In the genomic region with DNA sequence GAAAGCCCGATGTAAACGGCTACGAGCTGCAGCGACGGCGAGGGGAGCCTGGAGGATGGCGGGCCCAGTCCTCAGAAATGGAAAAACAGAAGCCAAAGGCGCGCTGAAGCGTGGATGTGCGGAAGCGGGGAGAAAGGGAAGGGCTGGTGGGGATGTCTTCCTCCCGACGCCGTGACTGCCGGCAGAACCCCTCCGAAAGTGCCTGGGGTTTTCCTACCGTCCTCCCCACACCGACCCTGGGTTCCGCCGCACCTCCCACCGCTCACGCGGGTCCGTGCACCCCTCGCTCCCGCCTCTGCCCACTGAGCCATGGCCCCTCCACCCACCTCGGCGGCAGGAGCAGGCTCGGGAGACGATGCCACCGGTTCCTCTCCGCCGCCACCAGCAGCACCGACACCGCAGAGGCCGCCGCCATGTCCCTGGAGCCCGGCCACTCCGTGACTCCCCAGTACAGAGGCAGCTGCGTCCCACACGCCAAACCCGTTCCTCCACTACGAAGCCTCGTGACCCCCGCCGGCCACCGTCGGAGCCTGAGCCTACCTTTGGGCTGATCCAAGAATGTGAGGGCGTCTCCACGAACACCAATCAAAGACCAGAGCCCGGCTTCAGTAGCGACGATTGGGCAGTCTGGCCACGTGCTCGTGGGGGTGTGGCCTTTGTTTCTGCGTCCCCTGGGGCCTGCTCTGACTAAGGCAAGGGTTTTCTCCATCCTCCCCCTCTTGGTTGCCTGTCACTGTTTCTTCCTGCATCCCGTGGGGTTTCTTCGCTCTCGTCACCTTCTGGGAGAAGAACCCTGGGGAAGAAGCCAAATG, we compare ENCODE assay signal across 8 cellular contexts. TPM values are rescaled to one million over a fixed set of nuclear protein-coding genes. Genes with fewer than 3 reads are reported as not detected.
A peak's percentile ranks its signal among the peaks of the same experiment; 100 is the strongest.
DNase-seq lines count a peak whose midpoint lies in the region; ATAC-seq and TF ChIP-seq lines count a peak whose summit lies in the region.

A gene (minus strand): TSS at position 471 of the 812 bp plus-strand sequence. CDS start 56 bp downstream, at position 415.

- intact Hi-C loops in CD8-positive, alpha-beta T cell (cut with DNase I, micrococcal nuclease) = loop anchor here (1.0 to 10.0 kb wide), 7 partner anchors 63 to 783 kb away; a partner anchor contains a TSS

- H3K4me1 Mint-ChIP-seq in CD8-positive, alpha-beta T cell (ENCODE audit: low read depth) = peaks cover 43% of the 10 kb centered on the region
- peaks cover 30 to 35% of the 10 kb centered on the region in 2 donors for H3K4me1 Mint-ChIP-seq in effector memory CD8-positive, alpha-beta T cell (ENCODE audit: low read depth in 2 of 2)

- DNase-seq in CD8-positive, alpha-beta T cell = peak; percentile 93 to 99 (median 95)
- peak; percentile 93 for DNase-seq in HS-27A (ENCODE audit: low read depth)
- DNase-seq in NOMO-1 treated with DMSO at 0.1 percent for 48 hours (lab: John Stamatoyannopoulos, UW; ENCODE audit: unreplicated experiment) = peak; percentile 100
- DNase-seq in activated CD8-positive, alpha-beta memory T cell treated with anti-CD3 and anti-CD28 coated beads for 4 hours (ENCODE audit: low read depth in 2 of 2) = peak; percentile 92 to 97
- peak; percentile 94 to 96 (median 96) for DNase-seq in effector memory CD8-positive, alpha-beta T cell
- peak; percentile 99 for DNase-seq in medulla oblongata (ENCODE audit: extremely low spot score)
- DNase-seq in stimulated activated CD8-positive, alpha-beta memory T cell treated with anti-CD3 and anti-CD28 coated beads, Interleukin-12 subunit alpha, Interleukin-12 subunit beta, amount 100 ng/mL, for 1 hour (ENCODE audit: low read depth) = peak; percentile 95

- H3K4me1 ChIP-seq in CD8-positive, alpha-beta T cell (ENCODE audit: insufficient read depth, low read length) = peaks cover 24% of the 10 kb centered on the region

- H3K27ac ChIP-seq in CD8-positive, alpha-beta T cell (ENCODE audit: low read depth, low read length) = peak within 1 kb of the TSS; percentile 72

- no peaks in the 10 kb centered on the region for H3K27me3 Mint-ChIP-seq in CD8-positive, alpha-beta T cell (ENCODE audit: low read depth)
- H3K27me3 Mint-ChIP-seq in effector memory CD8-positive, alpha-beta T cell = no peaks in the 10 kb centered on the region

- no peaks in the 10 kb centered on the region for H3K9me3 ChIP-seq in CD8-positive, alpha-beta T cell (ENCODE audit: low read length)

- POLR2A ChIA-PET in CD8-positive, alpha-beta T cell (lab: Charles Lee) = interaction anchor here (0.6 kb wide), 1 partner anchor 22 kb away, joined by 3 read pairs; no protein-coding TSS in a partner anchor

- H3K27ac Mint-ChIP-seq in CD8-positive, alpha-beta T cell = peak within 1 kb of the TSS; percentile 98
- H3K27ac Mint-ChIP-seq in effector memory CD8-positive, alpha-beta T cell = peak within 1 kb of the TSS; percentile 95

- no peak for TF ChIP-seq CTCF in CD8-positive, alpha-beta T cell (IDR thresholded peaks at IDR 0.05)

- H3K4me3 ChIP-seq in CD8-positive, alpha-beta T cell (ENCODE audit: low read depth, low read length) = peak within 1 kb of the TSS; percentile 85

- CTCF ChIA-PET in CD8-positive, alpha-beta T cell (lab: Charles Lee) = interaction anchor here (1.4 to 1.5 kb wide), 2 partner anchors 14 to 63 kb away, joined by 4 to 6 read pairs; a partner anchor contains a TSS

- ATAC-seq in CD8-positive, alpha-beta T cell = peak; percentile 97
- peak; percentile 99 for ATAC-seq in GM19467 (IDR thresholded peaks at IDR 0.05; ENCODE audit: unreplicated experiment)
- ATAC-seq in effector memory CD8-positive, alpha-beta T cell (replicated peaks) = peak; percentile 97

- peak within 1 kb of the TSS; percentile 98 for H3K4me3 Mint-ChIP-seq in CD8-positive, alpha-beta T cell
- H3K4me3 Mint-ChIP-seq in effector memory CD8-positive, alpha-beta T cell = peak within 1 kb of the TSS; percentile 91 to 95

- no peaks in the 10 kb centered on the region for H3K36me3 ChIP-seq in CD8-positive, alpha-beta T cell (ENCODE audit: insufficient read depth, low read length)

- no peaks in the 10 kb centered on the region for H3K9me3 Mint-ChIP-seq in CD8-positive, alpha-beta T cell
- H3K9me3 Mint-ChIP-seq in effector memory CD8-positive, alpha-beta T cell = no peaks in the 10 kb centered on the region

- H3K36me3 Mint-ChIP-seq in CD8-positive, alpha-beta T cell = peaks cover 19% of the 10 kb centered on the region
- H3K36me3 Mint-ChIP-seq in effector memory CD8-positive, alpha-beta T cell (ENCODE audit: insufficient read depth) = peaks cover 13% of the 10 kb centered on the region

- H3K27me3 ChIP-seq in CD8-positive, alpha-beta T cell (ENCODE audit: insufficient read depth, low read length) = no peaks in the 10 kb centered on the region

RNA-seq across cellular contexts. Expression of the gene that starts here (rescaled TPM):
- 10 to 100 TPM; 12.8 to 25.9 TPM for total RNA-seq in CD8-positive, alpha-beta T cell

Comparison
In these comparisons a context has a peak if more than half of its experiments do, and no peak if none do; other contexts are left out.
1. Peak in every context shown above with its lines: DNase-seq, ATAC-seq, H3K4me3 ChIP-seq and H3K27ac ChIP-seq.